18 cellular contexts compared by ENCODE assay signal in the genomic region with DNA sequence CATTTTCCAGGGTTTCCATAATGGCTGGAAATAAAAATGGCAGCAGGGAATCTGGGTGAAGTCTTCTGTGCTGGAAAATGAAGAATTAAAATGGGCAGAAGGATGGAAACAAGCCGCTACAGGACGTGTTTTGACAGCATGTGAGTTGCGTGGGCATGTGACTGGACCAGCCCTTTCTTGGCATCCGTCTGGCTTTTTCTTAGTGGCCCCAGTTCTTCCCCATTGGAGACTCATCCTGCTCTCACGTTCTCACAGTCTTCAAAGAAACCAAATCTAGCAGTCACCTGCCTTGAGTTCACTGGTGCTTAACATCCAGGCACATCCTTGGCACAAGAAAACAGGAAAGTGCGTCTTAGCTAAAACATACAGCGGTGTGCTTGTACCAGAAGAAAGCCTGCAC.
DNase-seq lines count a peak whose midpoint lies in the region; ATAC-seq, FAIRE-seq and TF ChIP-seq lines count a peak whose summit lies in the region.
"Had no signal": no experiment of that assay in that cellular context is flagged by ENCODE, and none has a peak within 500 bp of the region (broad histone marks: within the 10 kb centered on the region; RNA-seq: fewer than 3 reads in every experiment).

No MANE protein-coding gene starts in this region.

- DNase-seq in activated naive CD4-positive, alpha-beta T cell treated with anti-CD3 and anti-CD28 coated beads, Interleukin-2, amount 50 U/mL, for 16 hours, result no peak
- DNase-seq in bronchial epithelial cell (ENCODE audit: low read depth) (peak; percentile 66), fibroblast of mammary gland (ENCODE audit: low read depth) (peak; percentile 44), COR-L47 (lab: John Stamatoyannopoulos, UW) (no peak), SHP77 treated with DMSO at 0.1 percent for 48 hours (lab: John Stamatoyannopoulos, UW) (no peak)
- DNase-seq: AML-193, DMS79, MM.1S, NCI-H187 treated with DMSO at 0.1 percent for 48 hours, NCI-H446, PC-9 had no signal

- peaks cover 13% of the 10 kb centered on the region for H3K9me3 Mint-ChIP-seq in activated naive CD4-positive, alpha-beta T cell treated with anti-CD3 and anti-CD28 coated beads, Interleukin-2, amount 50 U/mL, for 24 hours

- TF ChIP-seq CTCF in bronchial epithelial cell (IDR thresholded peaks at IDR 0.05; ENCODE audit: insufficient read depth, low read length, severe bottlenecking), result no peak
- TF ChIP-seq CTCF in fibroblast of mammary gland (conservative IDR thresholded peaks at IDR 0.05; ENCODE audit: control insufficient read depth, insufficient read depth, low read depth, low read length), result no peak

- no peaks in the 10 kb centered on the region for H3K9me3 ChIP-seq in skeletal muscle satellite cell (replicated peaks; ENCODE audit: low read length)

- ATAC-seq in HG02571 (IDR thresholded peaks at IDR 0.05; ENCODE audit: unreplicated experiment), result no peak
- ATAC-seq: GM12878 had no signal

- H3K4me1 Mint-ChIP-seq in activated naive CD4-positive, alpha-beta T cell treated with anti-CD3 and anti-CD28 coated beads, Interleukin-2, amount 50 U/mL, for 24 hours, result peaks cover 80% of the 10 kb centered on the region

- peaks cover 56% of the 10 kb centered on the region for H3K36me3 Mint-ChIP-seq in activated naive CD4-positive, alpha-beta T cell treated with anti-CD3 and anti-CD28 coated beads, Interleukin-2, amount 50 U/mL, for 24 hours

- H3K27ac Mint-ChIP-seq in activated naive CD4-positive, alpha-beta T cell treated with anti-CD3 and anti-CD28 coated beads, Interleukin-2, amount 50 U/mL, for 24 hours, result peak overlapping the region; percentile 94

- H3K27me3 ChIP-seq in bronchial epithelial cell (ENCODE audit: control insufficient read depth, insufficient read depth, low read length), result no peaks in the 10 kb centered on the region
- H3K27me3 ChIP-seq in skeletal muscle satellite cell (ENCODE audit: control insufficient read depth, insufficient read depth, low read length), result no peaks in the 10 kb centered on the region

- H3K4me2 ChIP-seq in skeletal muscle satellite cell (ENCODE audit: low read length), result peak overlapping the region; percentile 50
- H3K4me2 ChIP-seq: PC-9 had no signal

- H3K36me3 ChIP-seq in bronchial epithelial cell (ENCODE audit: control insufficient read depth, insufficient read depth, low read length) (no peaks in the 10 kb centered on the region), skeletal muscle satellite cell (ENCODE audit: insufficient read depth, low read length) (peaks cover 7% of the 10 kb centered on the region)

- H3K4me1 ChIP-seq in skeletal muscle satellite cell (ENCODE audit: control insufficient read depth, insufficient read depth, low read length), result peaks cover 39% of the 10 kb centered on the region

- H3K9ac ChIP-seq in skeletal muscle satellite cell (ENCODE audit: low read depth, low read length), result no peak overlapping the region

- H3K27me3 Mint-ChIP-seq in activated naive CD4-positive, alpha-beta T cell treated with anti-CD3 and anti-CD28 coated beads, Interleukin-2, amount 50 U/mL, for 24 hours, result no peaks in the 10 kb centered on the region

- FAIRE-seq in bronchial epithelial cell (lab: Jason Lieb, UNC), result peak; percentile 88
- FAIRE-seq: A204.1, GM12878, GM18507, GM19239 had no signal

- H3K4me3 Mint-ChIP-seq in activated naive CD4-positive, alpha-beta T cell treated with anti-CD3 and anti-CD28 coated beads, Interleukin-2, amount 50 U/mL, for 24 hours, result no peak overlapping the region

- H3K4me3 ChIP-seq in bronchial epithelial cell (ENCODE audit: low read depth, low read length) (no peak overlapping the region), fibroblast of mammary gland (ENCODE audit: control insufficient read depth, low read depth, low read length) (no peak overlapping the region), skeletal muscle satellite cell (ENCODE audit: low read length) (no peak overlapping the region)
- H3K4me3 ChIP-seq: GM12878, PC-9 had no signal

Comparison
In these comparisons a context has a peak if more than half of its experiments do, and no peak if none do; other contexts are left out.
1. DNase-seq: peak in bronchial epithelial cell (single experiment) and fibroblast of mammary gland (single experiment); none in activated naive CD4-positive, alpha-beta T cell treated with anti-CD3 and anti-CD28 coated beads, Interleukin-2, amount 50 U/mL, for 16 hours (single experiment), COR-L47 (single experiment) and SHP77 treated with DMSO at 0.1 percent for 48 hours (single experiment).